ENCODE assay signal across 16 cellular contexts in the genomic region with DNA sequence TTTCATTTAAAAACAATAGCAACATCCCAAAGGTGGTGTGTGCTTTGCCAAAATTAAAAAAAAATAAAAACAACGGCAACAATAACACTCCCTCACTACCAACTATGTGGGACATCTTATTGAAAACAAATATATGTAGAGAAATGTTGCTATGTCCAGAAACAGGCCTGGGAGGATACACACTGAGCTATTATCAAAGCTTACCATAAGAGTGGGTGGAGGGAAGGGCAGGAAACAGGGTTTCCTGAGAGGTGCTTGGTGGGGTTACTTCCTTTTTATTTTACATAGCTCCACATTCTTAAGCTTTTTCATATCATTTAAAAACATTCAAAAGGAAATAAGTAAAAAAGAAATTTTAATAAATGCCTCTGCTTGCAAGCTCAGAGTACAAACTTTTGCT.
DNase-seq lines count a peak whose midpoint lies in the region; ATAC-seq lines count a peak whose summit lies in the region.
"Had no signal": no experiment of that assay in that cellular context is flagged by ENCODE, and none has a peak within 500 bp of the region (broad histone marks: within the 10 kb centered on the region; RNA-seq: fewer than 3 reads in every experiment).

No MANE protein-coding gene starts in this region.

- intact Hi-C loops in CD4-positive, alpha-beta memory T cell (cut with micrococcal nuclease) = no loop called here
- intact Hi-C loops in posterior cingulate gyrus (cut with DNase I) = no loop called here

- in situ Hi-C loops in KBM-7 (cut with MboI; ENCODE audit: low pct_unique_long_range_greater_than_20kb, low sequenced_read_pairs) = no loop called here

- no peaks in the 10 kb centered on the region for H3K9me3 Mint-ChIP-seq in CD4-positive, alpha-beta memory T cell
- no peaks in the 10 kb centered on the region for H3K9me3 Mint-ChIP-seq in activated CD8-positive, alpha-beta T cell treated with anti-CD3 and anti-CD28 coated beads, Interleukin-2, amount 10 ng/mL, durations not matched to agents 7 days and 5 days (ENCODE audit: insufficient read depth)
- H3K9me3 Mint-ChIP-seq: activated naive CD4-positive, alpha-beta T cell treated with anti-CD3 and anti-CD28 coated beads for 36 hours had no signal

- H3K27me3 ChIP-seq in CD4-positive, alpha-beta memory T cell (ENCODE audit: insufficient read depth, low read length) = no peaks in the 10 kb centered on the region
- H3K27me3 ChIP-seq: stomach had no signal

- peak in 4 of 5 donors; percentile 14 to 37 (median 22) for DNase-seq in CD4-positive, alpha-beta memory T cell
- DNase-seq in KBM-7 (peak; percentile 85), left kidney (ENCODE audit: low read depth, low spot score) (peak; percentile 33), NCI-H1417 treated with DMSO at 0.1 percent for 48 hours (lab: John Stamatoyannopoulos, UW) (no peak), posterior cingulate gyrus (no peak), D341Med (ENCODE audit: low spot score) (no peak), kidney tubule cell (ENCODE audit: low spot score) (no peak)
- DNase-seq in activated CD8-positive, alpha-beta T cell treated with anti-CD3 and anti-CD28 coated beads, Interleukin-2, amount 10 ng/mL, durations not matched to agents 7 days and 5 days = peak; percentile 47
- DNase-seq: activated CD4-positive, alpha-beta T cell treated with anti-CD3 and anti-CD28 coated beads for 1 hour; activated naive CD4-positive, alpha-beta T cell treated with anti-CD3 and anti-CD28 coated beads for 36 hours; DMS153; NCI-H510A; stimulated activated CD4-positive, alpha-beta T cell treated with anti-CD3 and anti-CD28 coated beads, Interleukin-4, amount 100 ng/mL, for 4 hours; stomach had no signal

- H3K36me3 Mint-ChIP-seq in CD4-positive, alpha-beta memory T cell = peaks cover 11 to 27% of the 10 kb centered on the region in 2 donors
- H3K36me3 Mint-ChIP-seq in activated CD8-positive, alpha-beta T cell treated with anti-CD3 and anti-CD28 coated beads, Interleukin-2, amount 10 ng/mL, durations not matched to agents 7 days and 5 days (ENCODE audit: low read depth) = peaks cover 46% of the 10 kb centered on the region

- no peaks in the 10 kb centered on the region for H3K9me3 ChIP-seq in CD4-positive, alpha-beta memory T cell (ENCODE audit: control insufficient read depth in 1 of 2, low read length in 2 of 2)
- H3K9me3 ChIP-seq: prostate gland, stomach had no signal

- peaks cover 32% of the 10 kb centered on the region for H3K4me1 ChIP-seq in CD4-positive, alpha-beta memory T cell (ENCODE audit: insufficient read depth, low read length)
- H3K4me1 ChIP-seq: prostate gland had no signal

- peak overlapping the region in 1 of 2 donors; percentile 12 for H3K4me3 ChIP-seq in CD4-positive, alpha-beta memory T cell (ENCODE audit: low read length in 2 of 2)
- H3K4me3 ChIP-seq: coronary artery, prostate gland, stomach had no signal

- H3K27me3 Mint-ChIP-seq in CD4-positive, alpha-beta memory T cell = no peaks in the 10 kb centered on the region
- no peaks in the 10 kb centered on the region for H3K27me3 Mint-ChIP-seq in activated CD8-positive, alpha-beta T cell treated with anti-CD3 and anti-CD28 coated beads, Interleukin-2, amount 10 ng/mL, durations not matched to agents 7 days and 5 days (ENCODE audit: low read depth)

- CTCF ChIA-PET in CD4-positive, alpha-beta memory T cell (lab: Charles Lee; ENCODE audit: partially characterized antibody) = interaction anchor here (0.5 to 3.4 kb wide), 5 partner anchors 10 to 250 kb away, joined by 3 to 14 read pairs (median 4); no protein-coding TSS in a partner anchor
- CTCF ChIA-PET in activated CD8-positive, alpha-beta T cell treated with anti-CD3 and anti-CD28 coated beads, Interleukin-2, amount 10 ng/mL, durations not matched to agents 7 days and 5 days (lab: Charles Lee) = interaction anchor here (0.9 to 2.4 kb wide), 6 partner anchors 15 to 518 kb away, joined by 3 to 9 read pairs (median 4); no protein-coding TSS in a partner anchor

- peak; percentile 90 for ATAC-seq in activated CD8-positive, alpha-beta T cell treated with anti-CD3 and anti-CD28 coated beads, Interleukin-2, amount 10 ng/mL, durations not matched to agents 7 days and 5 days

- H3K27ac ChIP-seq in CD4-positive, alpha-beta memory T cell (ENCODE audit: low read depth, low read length) = no peak overlapping the region
- H3K27ac ChIP-seq: prostate gland had no signal

- peak overlapping the region in 7 of 8 donors; percentile 44 to 74 (median 70) for H3K4me3 Mint-ChIP-seq in CD4-positive, alpha-beta memory T cell
- no peak overlapping the region for H3K4me3 Mint-ChIP-seq in activated CD8-positive, alpha-beta T cell treated with anti-CD3 and anti-CD28 coated beads, Interleukin-2, amount 10 ng/mL, durations not matched to agents 7 days and 5 days
- H3K4me3 Mint-ChIP-seq: activated naive CD4-positive, alpha-beta T cell treated with anti-CD3 and anti-CD28 coated beads for 36 hours had no signal

- H3K36me3 ChIP-seq in CD4-positive, alpha-beta memory T cell (ENCODE audit: insufficient read depth, low read length) = no peaks in the 10 kb centered on the region
- H3K36me3 ChIP-seq: prostate gland had no signal

- H3K4me1 Mint-ChIP-seq in CD4-positive, alpha-beta memory T cell = peaks cover 9 to 26% (median 21%) of the 10 kb centered on the region in 4 donors
- peaks cover 10% of the 10 kb centered on the region for H3K4me1 Mint-ChIP-seq in activated CD8-positive, alpha-beta T cell treated with anti-CD3 and anti-CD28 coated beads, Interleukin-2, amount 10 ng/mL, durations not matched to agents 7 days and 5 days (ENCODE audit: low read depth)

- POLR2A ChIA-PET in CD4-positive, alpha-beta memory T cell (lab: Charles Lee; ENCODE audit: partially characterized antibody) = interaction anchor here (1.1 to 1.9 kb wide), 3 partner anchors 15 to 94 kb away, joined by 3 to 5 read pairs (median 3); no protein-coding TSS in a partner anchor
- POLR2A ChIA-PET in activated CD8-positive, alpha-beta T cell treated with anti-CD3 and anti-CD28 coated beads, Interleukin-2, amount 10 ng/mL, durations not matched to agents 7 days and 5 days (lab: Charles Lee) = no interaction called here

- H3K27ac Mint-ChIP-seq in CD4-positive, alpha-beta memory T cell = peak overlapping the region in 5 of 7 donors; percentile 6 to 65 (median 23)
- peak overlapping the region; percentile 48 for H3K27ac Mint-ChIP-seq in activated CD8-positive, alpha-beta T cell treated with anti-CD3 and anti-CD28 coated beads, Interleukin-2, amount 10 ng/mL, durations not matched to agents 7 days and 5 days
- H3K27ac Mint-ChIP-seq: activated naive CD4-positive, alpha-beta T cell treated with anti-CD3 and anti-CD28 coated beads for 36 hours had no signal

Comparison
In these comparisons a context has a peak if more than half of its experiments do, and no peak if none do; other contexts are left out.
1. DNase-seq: peak in CD4-positive, alpha-beta memory T cell (4 of 5), KBM-7 (single experiment), activated CD8-positive, alpha-beta T cell treated with anti-CD3 and anti-CD28 coated beads, Interleukin-2, amount 10 ng/mL, durations not matched to agents 7 days and 5 days (single experiment) and left kidney (single experiment); none in NCI-H1417 treated with DMSO at 0.1 percent for 48 hours (single experiment), posterior cingulate gyrus (0 of 10), D341Med (single experiment) and kidney tubule cell (single experiment).